Comparison of ENCODE assay signal across 22 cellular contexts in genomic region chr2:125535089-125535488, GRCh38.
DNase-seq lines count a peak whose midpoint lies in the region; ATAC-seq, FAIRE-seq and TF ChIP-seq lines count a peak whose summit lies in the region.
"Had no signal": no experiment of that assay in that cellular context is flagged by ENCODE, and none has a peak within 500 bp of the region (broad histone marks: within the 10 kb centered on the region; RNA-seq: fewer than 3 reads in every experiment).

No MANE protein-coding gene starts in this region.

- no peak overlapping the region for H2BK12ac ChIP-seq in H1 (ENCODE audit: low read depth, low read length)

- H3K23me2 ChIP-seq in H1 (ENCODE audit: low read depth, low read length) = no peaks in the 10 kb centered on the region

- no peaks in the 10 kb centered on the region for H3K36me3 Mint-ChIP-seq in GM23338 (ENCODE audit: low read depth)
- H3K36me3 Mint-ChIP-seq in CD4-positive, alpha-beta memory T cell = no peaks in the 10 kb centered on the region
- H3K36me3 Mint-ChIP-seq: CD14-positive monocyte; CD4-positive, CD25-positive, alpha-beta regulatory T cell; CD8-positive, alpha-beta T cell had no signal

- no peaks in the 10 kb centered on the region for H3K4me1 Mint-ChIP-seq in GM23338
- H3K4me1 Mint-ChIP-seq in CD4-positive, alpha-beta memory T cell = no peaks in the 10 kb centered on the region
- H3K4me1 Mint-ChIP-seq: CD14-positive monocyte; CD4-positive, CD25-positive, alpha-beta regulatory T cell had no signal

- DNase-seq in GM23338 (ENCODE audit: low spot score) = no peak
- no peak for DNase-seq in IMR-90
- DNase-seq in H1 (ENCODE audit: low read depth in 1 of 2, low spot score in 2 of 2) = no peak
- DNase-seq in GM20000 (ENCODE audit: low spot score) = no peak
- DNase-seq in CD4-positive, alpha-beta memory T cell = no peak
- DNase-seq: 8988T; ACHN; BE2C; C1 segment of cervical spinal cord; Caco-2; Calu3; CD4-positive, CD25-positive, alpha-beta regulatory T cell; CD8-positive, alpha-beta T cell; DMS79 treated with DMSO at 0.1 percent for 48 hours; GF-D8 had no signal

- ATAC-seq in GM23338 (no peak), IMR-90 (ENCODE audit: low read depth) (no peak), GM19023 (IDR thresholded peaks at IDR 0.05; ENCODE audit: unreplicated experiment) (no peak)
- ATAC-seq: CD8-positive, alpha-beta T cell had no signal

- POLR2A ChIA-PET in IMR-90 (lab: Charles Lee; ENCODE audit: unreplicated experiment) = no interaction called here
- POLR2A ChIA-PET in H1 (lab: Charles Lee; ENCODE audit: partially characterized antibody) = no interaction called here
- POLR2A ChIA-PET in CD4-positive, alpha-beta memory T cell (lab: Charles Lee; ENCODE audit: partially characterized antibody) = no interaction called here

- H3K79me1 ChIP-seq in IMR-90 (ENCODE audit: low read depth in 1 of 2, low read length in 2 of 2) (no peaks in the 10 kb centered on the region), H1 (ENCODE audit: low read depth, low read length) (no peaks in the 10 kb centered on the region)

- H3K23ac ChIP-seq in IMR-90 (ENCODE audit: low read depth, low read length) (no peak overlapping the region), H1 (ENCODE audit: insufficient read length) (no peak overlapping the region)

- no peak overlapping the region for H4K8ac ChIP-seq in IMR-90 (ENCODE audit: low read depth in 2 of 2, low read length in 2 of 2)
- no peak overlapping the region for H4K8ac ChIP-seq in H1 (ENCODE audit: extremely low read depth, insufficient read depth, low read length)

- no peak overlapping the region for H2AK9ac ChIP-seq in IMR-90 (replicated peaks; ENCODE audit: low read depth, low read length, poor library complexity)

- no peak overlapping the region for H2BK5ac ChIP-seq in IMR-90 (ENCODE audit: low read depth, low read length, poor library complexity, severe bottlenecking)
- H2BK5ac ChIP-seq in H1 (ENCODE audit: low read depth, low read length) = no peak overlapping the region

- H4K20me1 ChIP-seq in GM23338 (replicated peaks; ENCODE audit: insufficient read depth) (no peaks in the 10 kb centered on the region), IMR-90 (ENCODE audit: insufficient read depth, low read length) (no peaks in the 10 kb centered on the region), H1 (replicated peaks in 1 of 2; ENCODE audit: control insufficient read depth in 1 of 2, insufficient read depth in 2 of 2, low read length in 2 of 2) (no peaks in the 10 kb centered on the region)
- H4K20me1 ChIP-seq: BLaER1 had no signal

- H3K27ac Mint-ChIP-seq in GM23338 = no peak overlapping the region
- H3K27ac Mint-ChIP-seq in CD4-positive, alpha-beta memory T cell = no peak overlapping the region
- H3K27ac Mint-ChIP-seq: CD14-positive monocyte; CD4-positive, CD25-positive, alpha-beta regulatory T cell; CD8-positive, alpha-beta T cell had no signal

- H3K14ac ChIP-seq in IMR-90 (replicated peaks; ENCODE audit: low read depth, low read length) (no peak overlapping the region), H1 (ENCODE audit: insufficient read length) (no peak overlapping the region)

- H3K27me3 ChIP-seq in GM23338 (ENCODE audit: insufficient read depth) (no peaks in the 10 kb centered on the region), IMR-90 (ENCODE audit: control insufficient read depth, insufficient read depth, low read length) (no peaks in the 10 kb centered on the region), H1 (replicated peaks in 1 of 4; ENCODE audit: control insufficient read depth in 3 of 4, extremely low read depth in 1 of 4, insufficient read depth in 3 of 4, low read length in 3 of 4) (no peaks in the 10 kb centered on the region)
- no peaks in the 10 kb centered on the region for H3K27me3 ChIP-seq in CD4-positive, alpha-beta memory T cell (ENCODE audit: insufficient read depth, low read length)
- H3K27me3 ChIP-seq: BE2C, BLaER1 had no signal

- H3K9me1 ChIP-seq in IMR-90 (ENCODE audit: insufficient read depth, low read length) = no peaks in the 10 kb centered on the region

- H3K27ac ChIP-seq in GM23338 (ENCODE audit: low read depth) (no peak overlapping the region), IMR-90 (ENCODE audit: insufficient read depth, low read length) (no peak overlapping the region), H1 (ENCODE audit: low read depth, low read length) (no peak overlapping the region)
- no peak overlapping the region for H3K27ac ChIP-seq in CD4-positive, alpha-beta memory T cell (ENCODE audit: low read depth, low read length)
- H3K27ac ChIP-seq: BLaER1 had no signal

- H3K27me3 Mint-ChIP-seq in GM23338 (ENCODE audit: insufficient read depth, low read depth, poor library complexity) = no peaks in the 10 kb centered on the region
- no peaks in the 10 kb centered on the region for H3K27me3 Mint-ChIP-seq in CD4-positive, alpha-beta memory T cell
- H3K27me3 Mint-ChIP-seq: CD4-positive, CD25-positive, alpha-beta regulatory T cell had no signal

- H3F3A ChIP-seq in GM23338 (replicated peaks; ENCODE audit: low read depth) = no peaks in the 10 kb centered on the region

- no peaks in the 10 kb centered on the region for H3K36me3 ChIP-seq in GM23338 (ENCODE audit: insufficient read depth)
- H3K36me3 ChIP-seq in IMR-90 (ENCODE audit: control insufficient read depth, insufficient read depth, low read length) = no peaks in the 10 kb centered on the region
- H3K36me3 ChIP-seq in H1 (ENCODE audit: control insufficient read depth in 2 of 4, insufficient read depth in 4 of 4, low read length in 3 of 4) = no peaks in the 10 kb centered on the region
- no peaks in the 10 kb centered on the region for H3K36me3 ChIP-seq in CD4-positive, alpha-beta memory T cell (ENCODE audit: insufficient read depth, low read length)
- H3K36me3 ChIP-seq: BE2C, BLaER1 had no signal

- H3K4ac ChIP-seq in IMR-90 (ENCODE audit: low read depth, low read length) = no peak overlapping the region
- H3K4ac ChIP-seq in H1 (replicated peaks; ENCODE audit: insufficient read length, low read depth, low read length) = no peak overlapping the region

- H3K9me3 ChIP-seq in IMR-90 (ENCODE audit: control insufficient read depth, insufficient read depth, low read length) (no peaks in the 10 kb centered on the region; the same call in 1 of the 2 replicates), H1 (ENCODE audit: insufficient read depth in 2 of 2, low read depth in 1 of 2, low read length in 1 of 2) (no peaks in the 10 kb centered on the region)
- H3K9me3 ChIP-seq in CD4-positive, alpha-beta memory T cell (ENCODE audit: control insufficient read depth in 1 of 2, low read length in 2 of 2) = no peaks in the 10 kb centered on the region
- H3K9me3 ChIP-seq: BE2C, BLaER1 had no signal

- H3K9me2 ChIP-seq in GM23338 (ENCODE audit: insufficient read depth) = 0 out of 2 replicates have a peak, but pooled peaks cover 3% of the 10 kb centered on the region

- H2BK120ac ChIP-seq in IMR-90 (ENCODE audit: low read depth, low read length) = no peak overlapping the region
- H2BK120ac ChIP-seq in H1 (replicated peaks; ENCODE audit: low read depth, low read length) = no peak overlapping the region

- dilution Hi-C loops in IMR-90 (cut with HindIII; ENCODE audit: low sequenced_read_pairs, unreplicated experiment) = no loop called here

- TF ChIP-seq POLR2A in IMR-90 (IDR thresholded peaks at IDR 0.05; ENCODE audit: low read depth, low read length) = no peak
- TF ChIP-seq POLR2A in H1 (IDR thresholded peaks at IDR 0.05; ENCODE audit: control extremely low read depth in 1 of 2, low read depth in 2 of 2, low read length in 2 of 2) = no peak

- no peak overlapping the region for H3K4me2 ChIP-seq in GM23338
- H3K4me2 ChIP-seq in IMR-90 (ENCODE audit: low read depth, low read length) = no peak overlapping the region
- H3K4me2 ChIP-seq in H1 (ENCODE audit: insufficient read depth in 1 of 2, low read depth in 2 of 2, low read length in 2 of 2) = no peak overlapping the region
- H3K4me2 ChIP-seq: BLaER1 had no signal

- no peak overlapping the region for H3K18ac ChIP-seq in IMR-90 (ENCODE audit: low read depth, low read length)
- H3K18ac ChIP-seq in H1 (ENCODE audit: extremely low read depth, low read length) = no peak overlapping the region

- CTCF ChIA-PET in IMR-90 (lab: Yijun Ruan, JAX) = no interaction called here
- CTCF ChIA-PET in H1 (lab: Charles Lee; ENCODE audit: partially characterized antibody) = interaction anchor here (0.6 to 1.0 kb wide), 2 partner anchors 9 to 30 kb away, joined by 3 read pairs; no protein-coding TSS in a partner anchor
- CTCF ChIA-PET in CD4-positive, alpha-beta memory T cell (lab: Charles Lee; ENCODE audit: partially characterized antibody) = no interaction called here

- in situ Hi-C loops in IMR-90 (cut with MboI; ENCODE audit: low sequenced_read_pairs) = no loop called here

- TF ChIP-seq CTCF in GM23338 (conservative IDR thresholded peaks at IDR 0.05; ENCODE audit: low read depth in 2 of 2) (no peak), IMR-90 (conservative IDR thresholded peaks at IDR 0.05; ENCODE audit: low read depth, low read length) (no peak), H1 (IDR thresholded peaks at IDR 0.05; ENCODE audit: control extremely low read depth in 1 of 3, insufficient read depth in 1 of 3, low read depth in 1 of 3, low read length in 3 of 3) (no peak), GM20000 (IDR thresholded peaks at IDR 0.05; ENCODE audit: extremely low read depth, missing control alignments) (no peak)

- TF ChIP-seq EP300 in H1 (IDR thresholded peaks at IDR 0.05; ENCODE audit: borderline replicate concordance in 1 of 2, low read depth in 2 of 2, low read length in 2 of 2) = no peak

- H4K91ac ChIP-seq in IMR-90 (ENCODE audit: insufficient read depth, low read depth, low read length) = no peak overlapping the region
- H4K91ac ChIP-seq in H1 (replicated peaks; ENCODE audit: insufficient read length, low read length) = no peak overlapping the region

- WGBS in IMR-90 (ENCODE audit: extremely low coverage in 2 of 2, insufficient read length in 1 of 2), 2 experiments = no CpG with 5 or more reads among the region's 1 CpG
- WGBS in H1 (ENCODE audit: extremely low coverage in 1 of 2, insufficient coverage in 1 of 2, insufficient read length in 1 of 2, insufficient replicate concordance in 2 of 2, low coverage in 1 of 2, low lambda C conversion rate in 2 of 2, missing lambda C conversion rate in 1 of 2), 2 experiments = 96% methylated on average over 1 of the region's 1 CpG; no CpG with 5 or more reads in 1 of the 2 experiments

- no peaks in the 10 kb centered on the region for H3K9me3 Mint-ChIP-seq in GM23338
- peaks cover 0 to 9% (median 4%) of the 10 kb centered on the region in 8 donors for H3K9me3 Mint-ChIP-seq in CD4-positive, alpha-beta memory T cell

- H2BK20ac ChIP-seq in IMR-90 (ENCODE audit: low read depth, low read length) (no peak overlapping the region), H1 (ENCODE audit: low read length) (no peak overlapping the region)

- BruUV-seq in IMR-90 (replicated peaks; lab: Mats Ljungman, UMichigan) = no TSS peak

- H3K79me2 ChIP-seq in GM23338 (replicated peaks; ENCODE audit: insufficient read depth) (no peaks in the 10 kb centered on the region), H1 (ENCODE audit: control insufficient read depth in 1 of 2, insufficient read depth in 2 of 2, low read length in 2 of 2) (no peaks in the 10 kb centered on the region)

- H2AK5ac ChIP-seq in IMR-90 (ENCODE audit: low read depth, low read length) = no peak overlapping the region
- H2AK5ac ChIP-seq in H1 (ENCODE audit: low read depth, low read length) = no peak overlapping the region

- H2BK15ac ChIP-seq in IMR-90 (ENCODE audit: low read depth, low read length) = no peak overlapping the region
- no peak overlapping the region for H2BK15ac ChIP-seq in H1 (ENCODE audit: low read length)

- no peak overlapping the region for H3K56ac ChIP-seq in IMR-90 (ENCODE audit: extremely low read depth, insufficient read depth, low read length)
- H3K56ac ChIP-seq in H1 (replicated peaks; ENCODE audit: insufficient read length, low read depth, low read length) = no peak overlapping the region

- TF ChIP-seq RAD21 in IMR-90 (IDR thresholded peaks at IDR 0.05; ENCODE audit: low read length) (no peak), H1 (IDR thresholded peaks at IDR 0.05 in 1 of 2, conservative IDR thresholded peaks at IDR 0.05 in 1 of 2; ENCODE audit: low read depth in 2 of 2, low read length in 2 of 2) (no peak)

- H2AFZ ChIP-seq in GM23338 (0 out of 2 replicates have a peak overlapping the region, but pooled peaks have one; percentile 34), IMR-90 (replicated peaks; ENCODE audit: low read length, poor library complexity) (no peak overlapping the region), H1 (ENCODE audit: low read length) (peak overlapping the region; percentile 65; the same call in 1 of the 2 replicates)

- no peaks in the 10 kb centered on the region for H3K4me1 ChIP-seq in GM23338 (ENCODE audit: insufficient read depth)
- H3K4me1 ChIP-seq in IMR-90 (ENCODE audit: control insufficient read depth, insufficient read depth, low read length) = no peaks in the 10 kb centered on the region
- H3K4me1 ChIP-seq in H1 (replicated peaks in 1 of 4; ENCODE audit: control insufficient read depth in 3 of 4, insufficient read depth in 4 of 4, low read length in 3 of 4) = no peaks in the 10 kb centered on the region
- no peaks in the 10 kb centered on the region for H3K4me1 ChIP-seq in CD4-positive, alpha-beta memory T cell (ENCODE audit: insufficient read depth, low read length)
- H3K4me1 ChIP-seq: BE2C, BLaER1, Caco-2 had no signal

- H3K9ac ChIP-seq in IMR-90 (ENCODE audit: low read depth, low read length) (no peak overlapping the region), H1 (replicated peaks in 1 of 4; ENCODE audit: extremely low read depth in 1 of 4, low read depth in 3 of 4, low read length in 3 of 4) (no peak overlapping the region)
- H3K9ac ChIP-seq: BLaER1 had no signal

- intact Hi-C loops in IMR-90 (cut with micrococcal nuclease) = no loop called here
- intact Hi-C loops in CD4-positive, alpha-beta memory T cell (cut with micrococcal nuclease) = no loop called here

- no peak overlapping the region for H3K4me3 Mint-ChIP-seq in GM23338
- H3K4me3 Mint-ChIP-seq in CD4-positive, alpha-beta memory T cell = no peak overlapping the region
- H3K4me3 Mint-ChIP-seq: CD14-positive monocyte; CD4-positive, CD25-positive, alpha-beta regulatory T cell; CD8-positive, alpha-beta T cell had no signal

- no peak overlapping the region for H4K5ac ChIP-seq in IMR-90 (ENCODE audit: low read depth, low read length)
- no peak overlapping the region for H4K5ac ChIP-seq in H1 (ENCODE audit: insufficient read length, low read depth, low read length)

- no peak for FAIRE-seq in H1 (lab: Jason Lieb, UNC)
- FAIRE-seq: A204.1, D721Med, G401.6, GM12891 had no signal

- H3K4me3 ChIP-seq in GM23338 (no peak overlapping the region), IMR-90 (ENCODE audit: insufficient read depth, low read depth, low read length) (no peak overlapping the region), H1 (ENCODE audit: extremely low read depth in 1 of 4, insufficient read depth in 2 of 4, low read depth in 3 of 4, low read length in 4 of 4) (no peak overlapping the region)
- H3K4me3 ChIP-seq in CD4-positive, alpha-beta memory T cell (ENCODE audit: low read length in 2 of 2) = no peak overlapping the region
- H3K4me3 ChIP-seq: BLaER1 had no signal
